In genomic region chr6:92888316-92888715, GRCh38 we compare ENCODE assay signal across 35 cellular contexts.
"Had no signal": no experiment of that assay in that cellular context is flagged by ENCODE, and none has a peak within 500 bp of the region (broad histone marks: within the 10 kb centered on the region; RNA-seq: fewer than 3 reads in every experiment).

No MANE protein-coding gene starts in this region.

- H3K36me3 ChIP-seq: brain microvascular endothelial cell, colonic mucosa, Peyer's patch had no signal

- ATAC-seq: activated CD8-positive, alpha-beta memory T cell treated with anti-CD3 and anti-CD28 coated beads, Interleukin-2, amount 10 ng/mL, durations not matched to agents 7 days and 5 days; PC-3 had no signal

- DNase-seq: activated CD4-positive, alpha-beta memory T cell treated with anti-CD3 and anti-CD28 coated beads, Interleukin-2, amount 10 ng/mL, durations not matched to agents 7 days and 5 days; activated CD4-positive, alpha-beta T cell treated with anti-CD3 and anti-CD28 coated beads for 1 hour; activated CD4-positive, alpha-beta T cell treated with anti-CD3 and anti-CD28 coated beads for 48 hours; activated CD4-positive, CD25-positive, alpha-beta regulatory T cell; activated CD8-positive, alpha-beta memory T cell treated with anti-CD3 and anti-CD28 coated beads for 24 hours; activated CD8-positive, alpha-beta memory T cell treated with anti-CD3 and anti-CD28 coated beads, Interleukin-2, amount 10 ng/mL, durations not matched to agents 7 days and 5 days; activated CD8-positive, alpha-beta memory T cell treated with anti-CD3 and anti-CD28 coated beads, Interleukin-2, amount 50 U/mL, for 48 hours; activated effector memory CD4-positive, alpha-beta T cell treated with Interleukin-2 at 50 U/mL for 16 hours; activated naive CD4-positive, alpha-beta T cell; activated naive CD4-positive, alpha-beta T cell treated with anti-CD3 and anti-CD28 coated beads, Interleukin-2, amount 50 U/mL, for 16 hours; activated naive CD8-positive, alpha-beta T cell treated with anti-CD3 and anti-CD28 coated beads for 36 hours; activated T-cell treated with anti-CD3 and anti-CD28 coated beads, Interleukin-2, amount 50 U/mL, for 48 hours; amniotic stem cell; aorta; brain microvascular endothelial cell; colonic mucosa; NCI-H1092 treated with DMSO at 0.1 percent for 48 hours; NCI-H1417; NCI-H146; NCI-H187; NCI-H2029 treated with DMSO at 0.1 percent for 48 hours; NCI-H2227 treated with DMSO at 0.1 percent for 48 hours; NCI-H446; NCI-H510A treated with DMSO at 0.1 percent for 48 hours; NK-92 treated with Interleukin-12 subunit alpha and Interleukin-12 subunit beta, amount 100 ng/mL, for 24 hours; PC-3; Peyer's patch; RPMI8226; SHP77 treated with DMSO at 0.1 percent for 48 hours; SW 1271; T-helper 1 cell; T-helper 2 cell; T-helper 9 cell had no signal

- H3K4me3 ChIP-seq: colonic mucosa, Peyer's patch had no signal

- H3K9me3 ChIP-seq: colonic mucosa, Peyer's patch had no signal

- H3K4me1 ChIP-seq: colonic mucosa, Peyer's patch had no signal

- H3K27me3 ChIP-seq: brain microvascular endothelial cell, colonic mucosa, Peyer's patch had no signal

- H3K27ac ChIP-seq: brain microvascular endothelial cell, colonic mucosa, KMS-11, Peyer's patch, VCaP had no signal
